34 cellular contexts compared by ENCODE assay signal in the genomic region with DNA sequence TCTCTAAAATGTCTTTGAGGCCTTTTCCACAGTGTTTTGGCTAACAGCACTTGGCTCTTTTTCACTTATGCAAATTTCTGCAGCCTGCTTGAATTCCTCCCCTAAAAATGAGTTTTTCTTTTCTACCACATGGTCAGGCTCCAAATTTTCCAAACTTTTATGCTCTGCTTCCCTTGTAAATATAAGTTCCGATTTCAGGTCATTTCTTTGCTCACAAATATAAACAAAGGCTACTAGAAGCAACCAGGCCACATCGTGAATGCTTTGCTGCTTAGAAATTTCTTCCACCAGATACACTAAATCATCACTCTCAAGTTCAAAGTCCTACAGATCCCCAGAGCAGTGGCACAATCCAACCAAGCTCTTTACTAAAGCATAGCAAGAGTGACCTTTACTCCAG.
"Had no signal": no experiment of that assay in that cellular context is flagged by ENCODE, and none has a peak within 500 bp of the region (broad histone marks: within the 10 kb centered on the region; RNA-seq: fewer than 3 reads in every experiment).

No MANE protein-coding gene starts in this region.

- H3K9me3 ChIP-seq: MG63 had no signal

- H3K36me3 ChIP-seq: MG63 had no signal

- DNase-seq: Karpas-422, Kasumi-1, MG63, MM.1S, MV-4-11, NCI-H1048, NCI-H1092, NCI-H1092 treated with DMSO at 0.1 percent for 48 hours, NCI-H1105, NCI-H1105 treated with DMSO at 0.1 percent for 48 hours, NCI-H1417, NCI-H1417 treated with DMSO at 0.1 percent for 48 hours, NCI-H1436, NCI-H1436 treated with DMSO at 0.1 percent for 48 hours, NCI-H146, NCI-H1694, NCI-H1694 treated with DMSO at 0.1 percent for 48 hours, NCI-H187, NCI-H187 treated with DMSO at 0.1 percent for 48 hours, NCI-H1930, NCI-H2029, NCI-H2029 treated with DMSO at 0.1 percent for 48 hours, NCI-H2081, NCI-H2081 treated with DMSO at 0.1 percent for 48 hours, NCI-H2107, NCI-H2171, NCI-H2171 treated with DMSO at 0.1 percent for 48 hours, NCI-H2227 treated with DMSO at 0.1 percent for 48 hours, NCI-H226, NCI-H345, NCI-H446, NCI-H446 treated with DMSO at 0.1 percent for 48 hours, NCI-H510A, NCI-H510A treated with DMSO at 0.1 percent for 48 hours had no signal

- H3K27me3 ChIP-seq: MG63 had no signal

- H3K4me3 ChIP-seq: MG63 had no signal
